Comparison of ENCODE assay signal across 1 cellular context in the genomic region with DNA sequence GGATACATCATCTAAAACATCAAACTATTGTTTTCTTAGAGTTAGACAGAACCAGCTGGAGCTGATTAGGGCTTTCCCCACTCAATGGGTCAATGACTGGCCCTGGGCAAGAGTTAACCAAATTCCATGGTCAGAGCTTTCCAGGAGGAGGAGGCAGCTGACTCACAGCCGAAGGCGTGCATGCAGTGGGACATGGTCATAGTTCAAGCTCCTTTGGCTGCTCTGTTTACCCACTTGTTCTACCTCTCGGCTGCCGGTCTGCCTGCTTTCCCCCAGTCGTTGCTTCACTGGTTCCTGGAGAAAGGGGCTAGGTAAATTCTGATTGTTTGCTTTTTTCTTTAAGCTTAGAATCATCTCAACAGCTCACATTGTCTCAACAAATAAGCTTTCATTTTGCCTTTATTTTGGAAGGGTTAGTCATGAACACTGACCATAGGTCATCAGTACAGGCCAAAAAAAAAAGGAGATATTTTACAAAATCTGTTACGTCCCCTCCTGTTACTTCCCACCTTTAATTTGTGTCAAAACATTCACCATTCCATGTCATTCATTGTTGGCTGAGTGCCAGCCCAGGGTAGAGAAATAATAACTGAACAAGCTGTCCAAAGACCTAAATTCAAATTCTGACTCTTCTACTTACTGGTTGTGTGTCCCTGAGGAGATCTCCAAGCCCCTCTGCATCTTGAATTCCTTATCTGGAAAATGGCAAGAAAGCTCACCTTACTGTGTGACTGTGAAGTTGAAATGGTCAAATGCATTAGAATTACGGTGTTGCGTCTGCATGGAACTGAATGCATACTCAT.
TF ChIP-seq lines count a peak whose summit lies in the region.

No MANE protein-coding gene starts in this region.

TF ChIP-seq in HepG2, 621 proteins besides CTCF, POLR2A, EP300 and RAD21 (continued from another document and continues in another):
- TF ChIP-seq SKIL (CRISPR knock-in tag; IDR thresholded peaks at IDR 0.05; ENCODE audit: borderline replicate concordance) (peak; percentile 78), PRMT3 (CRISPR knock-in tag; IDR thresholded peaks at IDR 0.05; ENCODE audit: borderline replicate concordance, low read depth) (no peak), NFKB2 (CRISPR knock-in tag; IDR thresholded peaks at IDR 0.05; ENCODE audit: borderline replicate concordance) (no peak), POGK (CRISPR knock-in tag; conservative IDR thresholded peaks at IDR 0.05) (peak; percentile 65), TBP (CRISPR knock-in tag; IDR thresholded peaks at IDR 0.05) (no peak), ZNF543 (CRISPR knock-in tag; IDR thresholded peaks at IDR 0.05) (no peak), AGO2 (optimal IDR thresholded peaks at IDR 0.05; ENCODE audit: low read depth, low read length) (no peak), PPARG (CRISPR knock-in tag; conservative IDR thresholded peaks at IDR 0.05) (peak; percentile 80; the same call in 1 of the 2 replicates), TBX3 (IDR thresholded peaks at IDR 0.05; ENCODE audit: borderline replicate concordance) (no peak), MLLT10 (CRISPR knock-in tag; IDR thresholded peaks at IDR 0.05) (no peak), ZNF446 (CRISPR knock-in tag; IDR thresholded peaks at IDR 0.05) (no peak), HNRNPK (IDR thresholded peaks at IDR 0.05; ENCODE audit: low read depth, low read length, poor library complexity, severe bottlenecking) (no peak), CBFB (CRISPR knock-in tag; IDR thresholded peaks at IDR 0.05) (no peak; the same call in 1 of the 2 replicates), CSRNP1 (CRISPR knock-in tag; IDR thresholded peaks at IDR 0.05) (0 out of 2 replicates have a peak, but pooled peaks have one; percentile 34), DNMT1 (CRISPR knock-in tag; IDR thresholded peaks at IDR 0.05) (no peak), ZBTB7A (CRISPR knock-in tag; IDR thresholded peaks at IDR 0.05) (no peak), BRD4 (CRISPR knock-in tag; IDR thresholded peaks at IDR 0.05) (no peak), GATAD2A (CRISPR knock-in tag; IDR thresholded peaks at IDR 0.05) (peak; percentile 91), TP53 (CRISPR knock-in tag; conservative IDR thresholded peaks at IDR 0.05) (no peak), ZNF576 (CRISPR knock-in tag; IDR thresholded peaks at IDR 0.05) (no peak), ZNF235 (CRISPR knock-in tag; IDR thresholded peaks at IDR 0.05; ENCODE audit: borderline replicate concordance) (no peak), CREBL2 (CRISPR knock-in tag; IDR thresholded peaks at IDR 0.05; ENCODE audit: borderline replicate concordance) (no peak), ZNF451 (CRISPR knock-in tag; IDR thresholded peaks at IDR 0.05) (peak; percentile 43; the same call in 1 of the 2 replicates), ZNF557 (CRISPR knock-in tag; IDR thresholded peaks at IDR 0.05) (peak; percentile 69; the same call in 1 of the 2 replicates), PHF20 (CRISPR knock-in tag; IDR thresholded peaks at IDR 0.05) (no peak), ZFX (CRISPR knock-in tag; IDR thresholded peaks at IDR 0.05; ENCODE audit: low read depth) (peak; percentile 23; the same call in 1 of the 2 replicates), TOE1 (CRISPR knock-in tag; IDR thresholded peaks at IDR 0.05) (no peak), RARA (CRISPR knock-in tag; IDR thresholded peaks at IDR 0.05) (peak; percentile 75), AHDC1 (CRISPR knock-in tag; IDR thresholded peaks at IDR 0.05; ENCODE audit: borderline replicate concordance) (peak; percentile 85), NR2F6 (IDR thresholded peaks at IDR 0.05) (peak; percentile 51), NR2F6 (CRISPR knock-in tag; IDR thresholded peaks at IDR 0.05) (peak; percentile 77), GABPB1 (CRISPR knock-in tag; IDR thresholded peaks at IDR 0.05) (no peak), ZMYM2 (CRISPR knock-in tag; IDR thresholded peaks at IDR 0.05) (0 out of 2 replicates have a peak, but pooled peaks have one; percentile 41), ZFP1 (CRISPR knock-in tag; IDR thresholded peaks at IDR 0.05) (0 out of 2 replicates have a peak, but pooled peaks have one; percentile 46), ZSCAN25 (CRISPR knock-in tag; IDR thresholded peaks at IDR 0.05) (no peak)
- TF ChIP-seq, protein P1, sequence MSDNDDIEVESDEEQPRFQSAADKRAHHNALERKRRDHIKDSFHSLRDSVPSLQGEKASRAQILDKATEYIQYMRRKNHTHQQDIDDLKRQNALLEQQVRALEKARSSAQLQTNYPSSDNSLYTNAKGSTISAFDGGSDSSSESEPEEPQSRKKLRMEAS (IDR thresholded peaks at IDR 0.05), result peak; percentile 71; the same call in 1 of the 2 replicates
- TF ChIP-seq, protein P2, sequence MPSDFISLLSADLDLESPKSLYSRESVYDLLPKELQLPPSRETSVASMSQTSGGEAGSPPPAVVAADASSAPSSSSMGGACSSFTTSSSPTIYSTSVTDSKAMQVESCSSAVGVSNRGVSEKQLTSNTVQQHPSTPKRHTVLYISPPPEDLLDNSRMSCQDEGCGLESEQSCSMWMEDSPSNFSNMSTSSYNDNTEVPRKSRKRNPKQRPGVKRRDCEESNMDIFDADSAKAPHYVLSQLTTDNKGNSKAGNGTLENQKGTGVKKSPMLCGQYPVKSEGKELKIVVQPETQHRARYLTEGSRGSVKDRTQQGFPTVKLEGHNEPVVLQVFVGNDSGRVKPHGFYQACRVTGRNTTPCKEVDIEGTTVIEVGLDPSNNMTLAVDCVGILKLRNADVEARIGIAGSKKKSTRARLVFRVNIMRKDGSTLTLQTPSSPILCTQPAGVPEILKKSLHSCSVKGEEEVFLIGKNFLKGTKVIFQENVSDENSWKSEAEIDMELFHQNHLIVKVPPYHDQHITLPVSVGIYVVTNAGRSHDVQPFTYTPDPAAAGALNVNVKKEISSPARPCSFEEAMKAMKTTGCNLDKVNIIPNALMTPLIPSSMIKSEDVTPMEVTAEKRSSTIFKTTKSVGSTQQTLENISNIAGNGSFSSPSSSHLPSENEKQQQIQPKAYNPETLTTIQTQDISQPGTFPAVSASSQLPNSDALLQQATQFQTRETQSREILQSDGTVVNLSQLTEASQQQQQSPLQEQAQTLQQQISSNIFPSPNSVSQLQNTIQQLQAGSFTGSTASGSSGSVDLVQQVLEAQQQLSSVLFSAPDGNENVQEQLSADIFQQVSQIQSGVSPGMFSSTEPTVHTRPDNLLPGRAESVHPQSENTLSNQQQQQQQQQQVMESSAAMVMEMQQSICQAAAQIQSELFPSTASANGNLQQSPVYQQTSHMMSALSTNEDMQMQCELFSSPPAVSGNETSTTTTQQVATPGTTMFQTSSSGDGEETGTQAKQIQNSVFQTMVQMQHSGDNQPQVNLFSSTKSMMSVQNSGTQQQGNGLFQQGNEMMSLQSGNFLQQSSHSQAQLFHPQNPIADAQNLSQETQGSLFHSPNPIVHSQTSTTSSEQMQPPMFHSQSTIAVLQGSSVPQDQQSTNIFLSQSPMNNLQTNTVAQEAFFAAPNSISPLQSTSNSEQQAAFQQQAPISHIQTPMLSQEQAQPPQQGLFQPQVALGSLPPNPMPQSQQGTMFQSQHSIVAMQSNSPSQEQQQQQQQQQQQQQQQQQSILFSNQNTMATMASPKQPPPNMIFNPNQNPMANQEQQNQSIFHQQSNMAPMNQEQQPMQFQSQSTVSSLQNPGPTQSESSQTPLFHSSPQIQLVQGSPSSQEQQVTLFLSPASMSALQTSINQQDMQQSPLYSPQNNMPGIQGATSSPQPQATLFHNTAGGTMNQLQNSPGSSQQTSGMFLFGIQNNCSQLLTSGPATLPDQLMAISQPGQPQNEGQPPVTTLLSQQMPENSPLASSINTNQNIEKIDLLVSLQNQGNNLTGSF (CRISPR knock-in tag; IDR thresholded peaks at IDR 0.05), result no peak
